30 cellular contexts compared by ENCODE assay signal in genomic region chr1:170583186-170583585, GRCh38.
"Had no signal": no experiment of that assay in that cellular context is flagged by ENCODE, and none has a peak within 500 bp of the region (broad histone marks: within the 10 kb centered on the region; RNA-seq: fewer than 3 reads in every experiment).

No MANE protein-coding gene starts in this region.

- H3K4me3 Mint-ChIP-seq: activated CD4-positive, alpha-beta memory T cell treated with anti-CD3 and anti-CD28 coated beads for 36 hours; activated CD4-positive, alpha-beta T cell treated with anti-CD3 and anti-CD28 coated beads, Interleukin-2, amount 10 ng/mL, durations not matched to agents 24 days and 14 days; activated naive CD4-positive, alpha-beta T cell treated with anti-CD3 and anti-CD28 coated beads for 36 hours; activated naive CD8-positive, alpha-beta T cell treated with anti-CD3 and anti-CD28 coated beads for 36 hours; activated T-helper 1 cell treated with anti-CD3 and anti-CD28 coated beads, Interleukin-12 subunit alpha, Interleukin-12 subunit beta, Interleukin-2, Interleukin-4 antibody, amounts not matched to agents 30 ng/mL and 10 ng/mL and 1 ng/mL, durations not matched to agents 14 hours and 24 hours and 36 hours; brain; mesothelial cell of epicardium; naive B cell; stimulated activated naive CD8-positive, alpha-beta T cell treated with anti-CD3 and anti-CD28 coated beads, Interleukin-15, Interleukin-2, amounts not matched to agents 100 ng/mL and 50 ng/mL, for 24 hours had no signal

- H3K9me3 ChIP-seq: adrenal gland, ascending aorta, gastroesophageal sphincter, ovary, right lobe of liver, thoracic aorta had no signal

- H3K79me2 ChIP-seq: hepatocyte had no signal

- FAIRE-seq: urothelium cell line had no signal

- H2AFZ ChIP-seq: hepatocyte had no signal

- H3K27me3 ChIP-seq: adrenal gland, ascending aorta, dorsolateral prefrontal cortex, gastroesophageal sphincter, hepatocyte, ovary, right lobe of liver had no signal

- H3K4me3 ChIP-seq: adrenal gland, ascending aorta, coronary artery, dorsolateral prefrontal cortex, gastroesophageal sphincter, hepatocyte, ovary, right lobe of liver, thoracic aorta had no signal

- ATAC-seq: activated CD4-positive, CD25-positive, alpha-beta regulatory T cell treated with anti-CD3 and anti-CD28 coated beads, Interleukin-2, amount 50 U/mL, for 24 hours; gastroesophageal sphincter; left cardiac atrium; right lobe of liver had no signal

- H3K4me1 Mint-ChIP-seq: naive B cell had no signal

- H3K9me3 Mint-ChIP-seq: activated CD4-positive, alpha-beta memory T cell treated with anti-CD3 and anti-CD28 coated beads for 36 hours; activated CD4-positive, alpha-beta T cell treated with anti-CD3 and anti-CD28 coated beads, Interleukin-2, amount 10 ng/mL, durations not matched to agents 24 days and 14 days; activated naive CD4-positive, alpha-beta T cell treated with anti-CD3 and anti-CD28 coated beads for 36 hours; activated naive CD8-positive, alpha-beta T cell treated with anti-CD3 and anti-CD28 coated beads for 36 hours; activated T-helper 1 cell treated with anti-CD3 and anti-CD28 coated beads, Interleukin-12 subunit alpha, Interleukin-12 subunit beta, Interleukin-2, Interleukin-4 antibody, amounts not matched to agents 30 ng/mL and 10 ng/mL and 1 ng/mL, durations not matched to agents 14 hours and 24 hours and 36 hours; brain; mesothelial cell of epicardium; stimulated activated naive CD8-positive, alpha-beta T cell treated with anti-CD3 and anti-CD28 coated beads, Interleukin-15, Interleukin-2, amounts not matched to agents 100 ng/mL and 50 ng/mL, for 24 hours had no signal

- DNase-seq: activated CD4-positive, alpha-beta memory T cell treated with anti-CD3 and anti-CD28 coated beads for 36 hours; activated CD4-positive, alpha-beta T cell treated with anti-CD3 and anti-CD28 coated beads, Interleukin-2, amount 10 ng/mL, durations not matched to agents 24 days and 14 days; activated CD8-positive, alpha-beta memory T cell treated with anti-CD3 and anti-CD28 coated beads, Interleukin-2, amount 50 U/mL, for 4 hours; activated effector memory CD4-positive, alpha-beta T cell treated with anti-CD3 and anti-CD28 coated beads, Interleukin-2, amount 50 U/mL, for 16 hours; activated naive CD4-positive, alpha-beta T cell treated with anti-CD3 and anti-CD28 coated beads for 36 hours; activated naive CD8-positive, alpha-beta T cell treated with anti-CD3 and anti-CD28 coated beads for 36 hours; activated T-cell treated with anti-CD3 and anti-CD28 coated beads, Interleukin-2, amount 50 U/mL, for 1 hour; adrenal gland; dorsolateral prefrontal cortex; effector memory CD4-positive, alpha-beta T cell; erythroblast; islet precursor cell; left cardiac atrium; naive B cell; ovary; right lobe of liver; stimulated activated CD4-positive, alpha-beta T cell treated with anti-CD3 and anti-CD28 coated beads, Interleukin-2, amount 100 ng/mL, for 48 hours; trophoblast cell had no signal

- H3K36me3 ChIP-seq: adrenal gland, ascending aorta, gastroesophageal sphincter, ovary, right lobe of liver, thoracic aorta had no signal

- H3K4me2 ChIP-seq: hepatocyte had no signal

- H3K27ac Mint-ChIP-seq: activated CD4-positive, alpha-beta memory T cell treated with anti-CD3 and anti-CD28 coated beads for 36 hours; activated CD4-positive, alpha-beta T cell treated with anti-CD3 and anti-CD28 coated beads, Interleukin-2, amount 10 ng/mL, durations not matched to agents 24 days and 14 days; activated naive CD4-positive, alpha-beta T cell treated with anti-CD3 and anti-CD28 coated beads for 36 hours; activated naive CD8-positive, alpha-beta T cell treated with anti-CD3 and anti-CD28 coated beads for 36 hours; activated T-helper 1 cell treated with anti-CD3 and anti-CD28 coated beads, Interleukin-12 subunit alpha, Interleukin-12 subunit beta, Interleukin-2, Interleukin-4 antibody, amounts not matched to agents 30 ng/mL and 10 ng/mL and 1 ng/mL, durations not matched to agents 14 hours and 24 hours and 36 hours; brain; mesothelial cell of epicardium; naive B cell; progenitor cell of endocrine pancreas; stimulated activated naive CD8-positive, alpha-beta T cell treated with anti-CD3 and anti-CD28 coated beads, Interleukin-15, Interleukin-2, amounts not matched to agents 100 ng/mL and 50 ng/mL, for 24 hours had no signal

- H3K27ac ChIP-seq: adrenal gland, ascending aorta, coronary artery, dorsolateral prefrontal cortex, gastroesophageal sphincter, hepatocyte, ovary, right lobe of liver, thoracic aorta had no signal

- H3K4me1 ChIP-seq: adrenal gland, right lobe of liver had no signal

- H3K36me3 Mint-ChIP-seq: activated CD4-positive, alpha-beta memory T cell treated with anti-CD3 and anti-CD28 coated beads for 36 hours; activated naive CD8-positive, alpha-beta T cell treated with anti-CD3 and anti-CD28 coated beads for 36 hours; brain; mesothelial cell of epicardium; naive B cell had no signal
